ENCODE assay signal across 8 cellular contexts in the genomic region with DNA sequence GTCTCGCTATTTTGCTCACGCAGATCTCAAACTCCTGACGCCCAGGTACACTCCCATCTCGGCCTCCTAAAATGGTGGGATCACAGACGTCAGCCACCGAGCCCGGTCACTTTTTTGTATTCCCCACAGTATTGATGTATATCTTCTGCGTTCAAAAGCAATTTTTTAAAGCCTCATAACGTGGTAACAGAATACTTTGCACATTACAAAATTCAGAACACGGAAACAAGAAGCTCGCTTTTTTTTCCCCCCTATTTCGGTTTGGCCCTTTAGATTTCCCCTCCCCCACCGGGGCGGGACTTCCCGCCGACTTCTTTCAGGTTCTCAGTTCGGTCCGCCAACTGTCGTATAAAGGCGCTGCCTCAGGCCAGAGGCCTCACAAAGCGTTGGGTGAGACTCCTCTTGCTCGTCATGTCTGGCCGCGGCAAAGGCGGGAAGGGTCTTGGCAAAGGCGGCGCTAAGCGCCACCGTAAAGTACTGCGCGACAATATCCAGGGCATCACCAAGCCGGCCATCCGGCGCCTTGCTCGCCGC.
DNase-seq lines count a peak whose midpoint lies in the region; ATAC-seq, FAIRE-seq and TF ChIP-seq lines count a peak whose summit lies in the region.
"Not testable (repeated sequence)": the region's sequence is repeated elsewhere in the genome, so short reads cannot be mapped to it uniquely, and the experiment has no call there.

No MANE protein-coding gene starts in this region.

- H3K9me3 ChIP-seq in left ventricle myocardium inferior (replicated peaks): not testable (repeated sequence)

- DNase-seq in NCI-H146 (lab: John Stamatoyannopoulos, UW): peak; percentile 81
- not testable (repeated sequence) for DNase-seq in left ventricle myocardium inferior
- peak; percentile 82 for DNase-seq in progenitor cell of endocrine pancreas (ENCODE audit: low spot score, unreplicated experiment)

- peak; percentile 98 for FAIRE-seq in A204.1 (lab: Jason Lieb, UNC)

- not testable (repeated sequence) for H3K9me3 Mint-ChIP-seq in T-helper 1 cell treated with Interleukin-12 subunit alpha and Interleukin-12 subunit beta and Interleukin-4 antibody, amounts not matched to agents 30 μg/mL and 1 μg/mL, for 36 hours; progenitor cell of endocrine pancreas (ENCODE audit: low read depth)

- peak overlapping the region; percentile 95 for H3K27ac Mint-ChIP-seq in T-helper 1 cell treated with Interleukin-12 subunit alpha and Interleukin-12 subunit beta and Interleukin-4 antibody, amounts not matched to agents 30 μg/mL and 1 μg/mL, for 36 hours
- H3K27ac Mint-ChIP-seq in progenitor cell of endocrine pancreas: peak overlapping the region; percentile 99

- peak overlapping the region; percentile 87 for H3K4me3 Mint-ChIP-seq in T-helper 1 cell treated with Interleukin-12 subunit alpha and Interleukin-12 subunit beta and Interleukin-4 antibody, amounts not matched to agents 30 μg/mL and 1 μg/mL, for 36 hours
- peak overlapping the region; percentile 95 for H3K4me3 Mint-ChIP-seq in progenitor cell of endocrine pancreas (ENCODE audit: low read depth)

- H3K36me3 Mint-ChIP-seq in T-helper 1 cell treated with Interleukin-12 subunit alpha and Interleukin-12 subunit beta and Interleukin-4 antibody, amounts not matched to agents 30 μg/mL and 1 μg/mL, for 36 hours (ENCODE audit: low read depth); progenitor cell of endocrine pancreas (ENCODE audit: insufficient read depth): not testable (repeated sequence)

- H3K4me1 ChIP-seq in left ventricle myocardium inferior: not testable (repeated sequence)

- ATAC-seq in GM18868 (IDR thresholded peaks at IDR 0.05; ENCODE audit: unreplicated experiment) (peak; percentile 67), HG02981 (IDR thresholded peaks at IDR 0.05; ENCODE audit: unreplicated experiment) (peak; percentile 74)

- H3K4me3 ChIP-seq in left ventricle myocardium inferior: peak overlapping the region; percentile 66

- H3K36me3 ChIP-seq in left ventricle myocardium inferior: not testable (repeated sequence)

- intact Hi-C loops in left ventricle myocardium inferior (cut with micrococcal nuclease): not testable (repeated sequence)

- not testable (repeated sequence) for TF ChIP-seq CTCF in left ventricle myocardium inferior (IDR thresholded peaks at IDR 0.05; ENCODE audit: borderline replicate concordance); progenitor cell of endocrine pancreas (IDR thresholded peaks at IDR 0.05; ENCODE audit: unreplicated experiment)

- peaks cover 63% of the 10 kb centered on the region for H3K27me3 ChIP-seq in left ventricle myocardium inferior (ENCODE audit: low read depth)

- H3K4me1 Mint-ChIP-seq in T-helper 1 cell treated with Interleukin-12 subunit alpha and Interleukin-12 subunit beta and Interleukin-4 antibody, amounts not matched to agents 30 μg/mL and 1 μg/mL, for 36 hours (ENCODE audit: low read depth): peaks cover 29% of the 10 kb centered on the region
- peaks cover 25% of the 10 kb centered on the region for H3K4me1 Mint-ChIP-seq in progenitor cell of endocrine pancreas (ENCODE audit: low read depth)

- not testable (repeated sequence) for H3K27me3 Mint-ChIP-seq in T-helper 1 cell treated with Interleukin-12 subunit alpha and Interleukin-12 subunit beta and Interleukin-4 antibody, amounts not matched to agents 30 μg/mL and 1 μg/mL, for 36 hours (ENCODE audit: low read depth); progenitor cell of endocrine pancreas

- H3K27ac ChIP-seq in angular gyrus (ENCODE audit: low read depth, low read length): peak overlapping the region; percentile 62
- peak overlapping the region; percentile 70 for H3K27ac ChIP-seq in left ventricle myocardium inferior (replicated peaks)
